26 cellular contexts compared by ENCODE assay signal in the genomic region with DNA sequence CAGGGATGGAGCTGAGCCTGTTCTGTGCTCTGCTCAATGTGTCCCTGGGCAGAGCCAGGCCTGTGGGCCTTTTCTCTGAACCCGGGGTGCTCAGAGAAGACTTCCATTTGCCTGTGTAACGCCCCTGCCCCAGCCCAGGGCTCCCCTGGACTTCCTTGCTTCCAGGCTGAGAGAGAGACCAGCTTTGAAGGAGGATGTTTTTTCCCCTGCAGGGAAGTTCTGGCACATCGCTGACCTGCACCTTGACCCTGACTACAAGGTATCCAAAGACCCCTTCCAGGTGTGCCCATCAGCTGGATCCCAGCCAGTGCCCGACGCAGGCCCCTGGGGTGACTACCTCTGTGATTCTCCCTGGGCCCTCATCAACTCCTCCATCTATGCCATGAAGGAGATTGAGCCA. TPM values are rescaled to one million over a fixed set of nuclear protein-coding genes. Genes with fewer than 3 reads are reported as not detected.
DNase-seq lines count a peak whose midpoint lies in the region; ATAC-seq, FAIRE-seq and TF ChIP-seq lines count a peak whose summit lies in the region.
"Had no signal": no experiment of that assay in that cellular context is flagged by ENCODE, and none has a peak within 500 bp of the region (broad histone marks: within the 10 kb centered on the region; RNA-seq: fewer than 3 reads in every experiment).

No MANE protein-coding gene starts in this region.

- H3K79me2 ChIP-seq in HepG2 (ENCODE audit: insufficient read depth, low read length), result no peaks in the 10 kb centered on the region
- H3K79me2 ChIP-seq in trophoblast cell (ENCODE audit: control insufficient read depth, insufficient read depth, low read length, poor library complexity), result no peaks in the 10 kb centered on the region

- H2BK12ac ChIP-seq in trophoblast cell (ENCODE audit: low read length), result no peak overlapping the region

- FAIRE-seq in HepG2 (lab: Jason Lieb, UNC), result no peak
- FAIRE-seq: A204.1, GM12878 had no signal

- in situ Hi-C loops in HepG2 (cut with HindIII; ENCODE audit: extremely low pct_ligation_motif_present, low pct_unique_long_range_greater_than_20kb), result no loop called here

- peaks cover under 1% of the 10 kb centered on the region for H3K79me1 ChIP-seq in trophoblast cell (ENCODE audit: low read length)

- 38% methylated on average over 2 of the region's 5 CpGs for WGBS in HepG2 (ENCODE audit: low lambda C conversion rate)
- WGBS in right lobe of liver (ENCODE audit: insufficient coverage, low coverage, low lambda C conversion rate, missing lambda C conversion rate), result no CpG with 5 or more reads among the region's 5 CpGs
- 78 to 100% (median 86%) methylated on average over 1 to 5 of the region's 5 CpGs for WGBS in heart left ventricle, 4 donors
- WGBS in trophoblast cell (ENCODE audit: extremely low coverage, insufficient coverage, insufficient read length), result no CpG with 5 or more reads among the region's 5 CpGs

- H3K4me3 ChIP-seq in HepG2 (replicated peaks in 1 of 3; ENCODE audit: insufficient read depth in 1 of 3, low read depth in 2 of 3, low read length in 3 of 3) (no peak overlapping the region), right lobe of liver (no peak overlapping the region), heart left ventricle (no peak overlapping the region), trophoblast cell (ENCODE audit: low read depth, low read length) (no peak overlapping the region)
- no peak overlapping the region for H3K4me3 ChIP-seq in naive thymus-derived CD4-positive, alpha-beta T cell (ENCODE audit: low read length)
- H3K4me3 ChIP-seq: BLaER1, GM12878, PC-9, SJSA1 had no signal

- H3K36me3 ChIP-seq in HepG2 (replicated peaks in 1 of 2; ENCODE audit: control insufficient read depth in 1 of 2, insufficient read depth in 2 of 2, low read length in 2 of 2) (no peaks in the 10 kb centered on the region), right lobe of liver (no peaks in the 10 kb centered on the region), heart left ventricle (no peaks in the 10 kb centered on the region), trophoblast cell (ENCODE audit: control insufficient read depth in 1 of 2, insufficient read depth in 2 of 2, low read length in 2 of 2) (peaks cover 0 to 2% of the 10 kb centered on the region in 2 experiments)
- no peaks in the 10 kb centered on the region for H3K36me3 ChIP-seq in naive thymus-derived CD4-positive, alpha-beta T cell (ENCODE audit: control insufficient read depth in 2 of 3, insufficient read depth in 3 of 3, low read length in 3 of 3)
- H3K36me3 ChIP-seq: BLaER1, SJSA1 had no signal

- no peak for TF ChIP-seq POLR2A in HepG2 (IDR thresholded peaks at IDR 0.05; ENCODE audit: insufficient read depth in 1 of 2, low read depth in 2 of 2, low read length in 2 of 2)
- no peak for TF ChIP-seq POLR2A in right lobe of liver (IDR thresholded peaks at IDR 0.05)
- no peak for TF ChIP-seq POLR2A in heart left ventricle (IDR thresholded peaks at IDR 0.05)

- H3K14ac ChIP-seq in trophoblast cell (ENCODE audit: low read length), result no peak overlapping the region

- no peak overlapping the region for H3K18ac ChIP-seq in trophoblast cell (ENCODE audit: low read length)

- H4K20me1 ChIP-seq in HepG2 (ENCODE audit: insufficient read depth, low read length), result no peaks in the 10 kb centered on the region
- H4K20me1 ChIP-seq: BLaER1 had no signal

- H3K4me1 Mint-ChIP-seq in T-helper 17 cell, result peaks cover 25% of the 10 kb centered on the region
- H3K4me1 Mint-ChIP-seq in naive thymus-derived CD4-positive, alpha-beta T cell, result peaks cover 26 to 48% (median 41%) of the 10 kb centered on the region in 7 donors

- H3K27ac ChIP-seq in HepG2 (ENCODE audit: extremely low read length, insufficient read depth, low read length), result no peak overlapping the region
- H3K27ac ChIP-seq in right lobe of liver, result no peak overlapping the region
- H3K27ac ChIP-seq in naive thymus-derived CD4-positive, alpha-beta T cell (ENCODE audit: low read depth, low read length), result no peak overlapping the region
- no peak overlapping the region for H3K27ac ChIP-seq in heart left ventricle
- no peak overlapping the region for H3K27ac ChIP-seq in trophoblast cell (ENCODE audit: low read depth, low read length)
- H3K27ac ChIP-seq: BLaER1, PC-9, SJSA1 had no signal

- H3K4me2 ChIP-seq in HepG2 (ENCODE audit: low read depth, low read length) (no peak overlapping the region), trophoblast cell (ENCODE audit: low read length) (no peak overlapping the region)
- H3K4me2 ChIP-seq: BLaER1, PC-9 had no signal

- H2BK5ac ChIP-seq in trophoblast cell (ENCODE audit: low read depth, low read length, poor library complexity), result no peak overlapping the region

- peak overlapping the region; percentile 86 for H3K27ac Mint-ChIP-seq in T-helper 17 cell
- peak overlapping the region in 7 of 9 donors; percentile 44 to 97 (median 60) for H3K27ac Mint-ChIP-seq in naive thymus-derived CD4-positive, alpha-beta T cell

- H3K36me3 Mint-ChIP-seq in T-helper 17 cell (ENCODE audit: low read depth), result no peaks in the 10 kb centered on the region
- H3K36me3 Mint-ChIP-seq in naive thymus-derived CD4-positive, alpha-beta T cell, result no peaks in the 10 kb centered on the region
- H3K36me3 Mint-ChIP-seq: CD8-positive, alpha-beta memory T cell had no signal

- no peak overlapping the region for H3K4ac ChIP-seq in trophoblast cell (ENCODE audit: low read depth, low read length)

- DNase-seq in HepG2 (ENCODE audit: low spot score), result no peak
- no peak for DNase-seq in right lobe of liver
- DNase-seq in T-helper 17 cell, result no peak
- no peak for DNase-seq in naive thymus-derived CD4-positive, alpha-beta T cell
- no peak for DNase-seq in heart left ventricle
- no peak for DNase-seq in trophoblast cell
- DNase-seq in GM19240 (ENCODE audit: insufficient read length, low spot score), result no peak
- DNase-seq: CD8-positive, alpha-beta memory T cell; DMS 273 treated with DMSO at 0.1 percent for 48 hours; DMS79; EL; GDM1; NCI-H1048; NCI-H1417; NCI-H1694; NCI-H2029 treated with DMSO at 0.1 percent for 48 hours; NCI-H526 treated with DMSO at 0.1 percent for 48 hours; PC-9 had no signal

- no peaks in the 10 kb centered on the region for H3K9me3 Mint-ChIP-seq in naive thymus-derived CD4-positive, alpha-beta T cell
- H3K9me3 Mint-ChIP-seq: CD8-positive, alpha-beta memory T cell had no signal

- TF ChIP-seq RAD21 in HepG2 (CRISPR knock-in tag; IDR thresholded peaks at IDR 0.05), result no peak

- no peaks in the 10 kb centered on the region for H3K27me3 Mint-ChIP-seq in T-helper 17 cell
- H3K27me3 Mint-ChIP-seq in naive thymus-derived CD4-positive, alpha-beta T cell, result peaks cover 0 to 1% (median 0%) of the 10 kb centered on the region in 5 donors
- H3K27me3 Mint-ChIP-seq: CD8-positive, alpha-beta memory T cell had no signal

- H3K9ac ChIP-seq in HepG2 (ENCODE audit: insufficient read depth, low read depth, low read length) (no peak overlapping the region), trophoblast cell (ENCODE audit: low read length) (no peak overlapping the region)
- H3K9ac ChIP-seq: BLaER1 had no signal

- POLR2A ChIA-PET in HepG2 (lab: Yijun Ruan, JAX), result interaction anchor here (1.6 kb wide), 1 partner anchor 9 kb away, joined by 4 read pairs; no protein-coding TSS in a partner anchor
- POLR2A ChIA-PET in naive thymus-derived CD4-positive, alpha-beta T cell (lab: Charles Lee), result interaction anchor here (0.5 to 4.4 kb wide), 6 partner anchors 12 to 144 kb away, joined by 3 to 32 read pairs (median 4); a partner anchor contains a TSS

- H2AFZ ChIP-seq in HepG2 (ENCODE audit: low read length) (no peak overlapping the region), trophoblast cell (ENCODE audit: insufficient read depth, low read length, poor library complexity) (no peak overlapping the region)
- H2AFZ ChIP-seq: PC-9 had no signal

- H3K27me3 ChIP-seq in HepG2 (ENCODE audit: control insufficient read depth in 1 of 2, insufficient read depth in 2 of 2, low read length in 2 of 2), result no peaks in the 10 kb centered on the region
- H3K27me3 ChIP-seq in right lobe of liver, result no peaks in the 10 kb centered on the region
- no peaks in the 10 kb centered on the region for H3K27me3 ChIP-seq in naive thymus-derived CD4-positive, alpha-beta T cell (ENCODE audit: control insufficient read depth in 2 of 2, insufficient read depth in 2 of 2, low read length in 2 of 2)
- no peaks in the 10 kb centered on the region for H3K27me3 ChIP-seq in heart left ventricle
- no peaks in the 10 kb centered on the region for H3K27me3 ChIP-seq in trophoblast cell (ENCODE audit: insufficient read depth, low read length)
- H3K27me3 ChIP-seq: BLaER1, SJSA1 had no signal

- peaks cover 59% of the 10 kb centered on the region for H3K4me1 ChIP-seq in HepG2 (ENCODE audit: insufficient read depth, low read length)
- H3K4me1 ChIP-seq in right lobe of liver, result peaks cover 0 to 5% (median 0%) of the 10 kb centered on the region in 4 donors
- H3K4me1 ChIP-seq in naive thymus-derived CD4-positive, alpha-beta T cell (ENCODE audit: control insufficient read depth in 2 of 2, insufficient read depth in 2 of 2, low read length in 2 of 2), result peaks cover 9 to 27% of the 10 kb centered on the region in 2 donors
- H3K4me1 ChIP-seq in heart left ventricle, result peaks cover 0 to 18% (median 0%) of the 10 kb centered on the region in 12 donors
- peaks cover 3 to 5% of the 10 kb centered on the region in 2 experiments for H3K4me1 ChIP-seq in trophoblast cell (ENCODE audit: control insufficient read depth in 1 of 2, insufficient read depth in 2 of 2, low read length in 2 of 2)
- H3K4me1 ChIP-seq: SJSA1 had no signal

- no peak overlapping the region for H4K8ac ChIP-seq in trophoblast cell (ENCODE audit: low read depth, low read length)

- intact Hi-C loops in HepG2 (cut with micrococcal nuclease; ENCODE audit: unreplicated experiment) (no loop called here), right lobe of liver (cut with DNase I) (no loop called here), heart left ventricle (cut with DNase I) (no loop called here)
- intact Hi-C loops in naive thymus-derived CD4-positive, alpha-beta T cell (cut with micrococcal nuclease), result no loop called here

- H2AK5ac ChIP-seq in trophoblast cell (ENCODE audit: low read length), result no peak overlapping the region

- BruUV-seq in HepG2 (replicated peaks; lab: Mats Ljungman, UMichigan), result no TSS peak

- H3K23ac ChIP-seq in trophoblast cell (ENCODE audit: low read length), result no peak overlapping the region

- H2BK120ac ChIP-seq in trophoblast cell (ENCODE audit: insufficient read depth, low read length, poor library complexity), result no peak overlapping the region

- CTCF ChIA-PET in HepG2 (lab: Yijun Ruan, JAX; ENCODE audit: low intra/inter-chr PET ratio, low total read pairs), result no interaction called here
- CTCF ChIA-PET in naive thymus-derived CD4-positive, alpha-beta T cell (lab: Charles Lee), result interaction anchor here (1.2 to 8.1 kb wide), 3 partner anchors 14 to 87 kb away, joined by 4 to 110 read pairs (median 10); no protein-coding TSS in a partner anchor

- H3K9me3 ChIP-seq in HepG2 (ENCODE audit: low read length), result no peaks in the 10 kb centered on the region
- no peaks in the 10 kb centered on the region for H3K9me3 ChIP-seq in right lobe of liver
- no peaks in the 10 kb centered on the region for H3K9me3 ChIP-seq in T-helper 17 cell (ENCODE audit: control insufficient read depth, low read length, poor library complexity, severe bottlenecking)
- H3K9me3 ChIP-seq in naive thymus-derived CD4-positive, alpha-beta T cell (ENCODE audit: control insufficient read depth in 2 of 3, low read length in 3 of 3), result no peaks in the 10 kb centered on the region
- no peaks in the 10 kb centered on the region for H3K9me3 ChIP-seq in heart left ventricle
- H3K9me3 ChIP-seq in trophoblast cell (ENCODE audit: insufficient read depth, low read depth, low read length), result peaks cover 2% of the 10 kb centered on the region
- H3K9me3 ChIP-seq: BLaER1, SJSA1 had no signal

- no peak for TF ChIP-seq EP300 in HepG2 (IDR thresholded peaks at IDR 0.05; ENCODE audit: low read depth in 2 of 2, low read length in 2 of 2)
- no peak for TF ChIP-seq EP300 in HepG2 (CRISPR knock-in tag; IDR thresholded peaks at IDR 0.05; ENCODE audit: borderline replicate concordance)

- no peak overlapping the region for H4K12ac ChIP-seq in trophoblast cell (ENCODE audit: low read depth, low read length)

- ATAC-seq in HepG2, result peak; percentile 14; the same call in 1 of the 3 replicates
- no peak for ATAC-seq in right lobe of liver
- no peak for ATAC-seq in T-helper 17 cell
- no peak for ATAC-seq in naive thymus-derived CD4-positive, alpha-beta T cell
- no peak for ATAC-seq in heart left ventricle
- ATAC-seq: GM12878, HCT116, Right ventricle myocardium inferior had no signal

- H3K4me3 Mint-ChIP-seq in T-helper 17 cell, result peak overlapping the region; percentile 28
- no peak overlapping the region for H3K4me3 Mint-ChIP-seq in naive thymus-derived CD4-positive, alpha-beta T cell
- H3K4me3 Mint-ChIP-seq: CD8-positive, alpha-beta memory T cell had no signal

- TF ChIP-seq CTCF in HepG2 (CRISPR knock-in tag; IDR thresholded peaks at IDR 0.05) (no peak), right lobe of liver (IDR thresholded peaks at IDR 0.05) (no peak), heart left ventricle (IDR thresholded peaks at IDR 0.05) (no peak)

- no peak overlapping the region for H4K91ac ChIP-seq in trophoblast cell (ENCODE audit: low read depth, low read length)

RNA-seq across cellular contexts. Expression of a gene that starts 10.2 kb away (rescaled TPM):
- total RNA-seq in HepG2 (2016; rRNA removed; fragmentation: Illumina TruSeq; extraction: Trizol) (0.13 and 0.29 TPM in 2 replicates), right lobe of liver (1 to 10 TPM in 1 of 6 experiments, under 1 TPM in 3, not detected in 2; 0.14 to 1.1 (median 0.49) TPM), T-helper 17 cell (not detected), heart left ventricle (1 to 10 TPM in 1 of 9 donors, not detected in 8; 2.2 TPM)
- total RNA-seq in HepG2 (2016; cell fraction: cytosol; rRNA removed; fragmentation: Illumina TruSeq; extraction: Trizol; ENCODE audit: low read depth), result 0.18 TPM in 1 of 2 replicates, not detected in the other
- 0.16 and 0.24 TPM in 2 replicates for total RNA-seq in HepG2 (2016; cell fraction: insoluble cytoplasmic fraction; rRNA removed; fragmentation: Illumina TruSeq; extraction: Trizol)
- 0.10 and 0.19 TPM in 2 replicates for total RNA-seq in HepG2 (2016; cell fraction: membrane; rRNA removed; fragmentation: Illumina TruSeq; extraction: Trizol)
- 0.25 and 0.40 TPM in 2 replicates for total RNA-seq in HepG2 (2016; cell fraction: nucleus; rRNA removed; fragmentation: Illumina TruSeq; extraction: Trizol)
- polyA plus RNA-seq in HepG2 (2011; rRNA removed) (0.95 and 1.3 TPM in 2 replicates), heart left ventricle (under 1 TPM in 1 of 2 donors, not detected in 1; 0.08 TPM)
- polyA plus RNA-seq in HepG2 (2011; cell fraction: cytosol; rRNA removed), result 1.0 and 2.1 TPM in 2 replicates
- 0.39 and 0.57 TPM in 2 replicates for polyA plus RNA-seq in HepG2 (2011; cell fraction: nucleus; rRNA removed)
- 0.36 and 0.51 TPM in 2 replicates for polyA plus RNA-seq in HepG2 (2012)
- polyA plus RNA-seq in HepG2 (2016; cell fraction: cytosol; fragmentation: Illumina TruSeq; extraction: Trizol; ENCODE audit: low read depth), result not detected in 2 replicates
- 0.28 TPM in 1 of 2 replicates, not detected in the other for polyA plus RNA-seq in HepG2 (2016; cell fraction: insoluble cytoplasmic fraction; fragmentation: Illumina TruSeq; extraction: Trizol; ENCODE audit: low read depth)
- not detected in 2 replicates for polyA plus RNA-seq in HepG2 (2016; cell fraction: membrane; fragmentation: Illumina TruSeq; extraction: Trizol; ENCODE audit: low read depth)
- 1.4 TPM in 1 of 2 replicates, not detected in the other for polyA plus RNA-seq in HepG2 (2016; cell fraction: nucleus; fragmentation: Illumina TruSeq; extraction: Trizol; ENCODE audit: insufficient read depth, low read depth)
- polyA minus RNA-seq in HepG2 (2011; rRNA and poly(A)+ RNA removed; ENCODE audit: low replicate concordance), result 0.84 and 9.7 TPM in 2 replicates
- not detected in 2 replicates for polyA minus RNA-seq in HepG2 (2011; cell fraction: cytosol; rRNA and poly(A)+ RNA removed)
- polyA minus RNA-seq in HepG2 (2011; cell fraction: nucleus; rRNA and poly(A)+ RNA removed), result not detected in 2 replicates
- under 1 TPM in 3 of 5 experiments, not detected in 2; 0.19 to 0.47 (median 0.41) TPM for total RNA-seq in naive thymus-derived CD4-positive, alpha-beta T cell
- polyA plus RNA-seq in naive thymus-derived CD4-positive, alpha-beta T cell, result not detected
- 39.9 and 46.1 TPM in 2 replicates for polyA plus RNA-seq in trophoblast cell (2013)
- total RNA-seq: Right ventricle myocardium inferior, RPMI7951 had no signal
- polyA plus RNA-seq: CD8-positive, alpha-beta memory T cell had no signal

RNA-seq across cellular contexts. Expression of a gene that starts 14.8 kb away (rescaled TPM):
- 2.9 and 5.4 TPM in 2 replicates for total RNA-seq in HepG2 (2016; rRNA removed; fragmentation: Illumina TruSeq; extraction: Trizol)
- total RNA-seq in HepG2 (2016; cell fraction: cytosol; rRNA removed; fragmentation: Illumina TruSeq; extraction: Trizol; ENCODE audit: low read depth), result 2.0 TPM in 2 replicates
- 3.2 and 4.4 TPM in 2 replicates for total RNA-seq in HepG2 (2016; cell fraction: insoluble cytoplasmic fraction; rRNA removed; fragmentation: Illumina TruSeq; extraction: Trizol)
- total RNA-seq in HepG2 (2016; cell fraction: membrane; rRNA removed; fragmentation: Illumina TruSeq; extraction: Trizol), result 5.1 and 5.9 TPM in 2 replicates
- total RNA-seq in HepG2 (2016; cell fraction: nucleus; rRNA removed; fragmentation: Illumina TruSeq; extraction: Trizol), result 2.9 and 3.8 TPM in 2 replicates
- polyA plus RNA-seq in HepG2 (2011; rRNA removed), result 5.7 and 6.3 TPM in 2 replicates
- polyA plus RNA-seq in HepG2 (2011; cell fraction: cytosol; rRNA removed), result 5.4 and 7.0 TPM in 2 replicates
- polyA plus RNA-seq in HepG2 (2011; cell fraction: nucleus; rRNA removed), result 3.3 and 4.2 TPM in 2 replicates
- 2.7 and 3.0 TPM in 2 replicates for polyA plus RNA-seq in HepG2 (2012)
- polyA plus RNA-seq in HepG2 (2016; cell fraction: cytosol; fragmentation: Illumina TruSeq; extraction: Trizol; ENCODE audit: low read depth), result 2.5 and 2.9 TPM in 2 replicates
- polyA plus RNA-seq in HepG2 (2016; cell fraction: insoluble cytoplasmic fraction; fragmentation: Illumina TruSeq; extraction: Trizol; ENCODE audit: low read depth), result 3.3 and 4.6 TPM in 2 replicates
- 4.7 and 6.0 TPM in 2 replicates for polyA plus RNA-seq in HepG2 (2016; cell fraction: membrane; fragmentation: Illumina TruSeq; extraction: Trizol; ENCODE audit: low read depth)
- polyA plus RNA-seq in HepG2 (2016; cell fraction: nucleus; fragmentation: Illumina TruSeq; extraction: Trizol; ENCODE audit: insufficient read depth, low read depth), result 5.7 and 6.4 TPM in 2 replicates
- 1.3 and 9.2 TPM in 2 replicates for polyA minus RNA-seq in HepG2 (2011; rRNA and poly(A)+ RNA removed; ENCODE audit: low replicate concordance)
- polyA minus RNA-seq in HepG2 (2011; cell fraction: cytosol; rRNA and poly(A)+ RNA removed), result 3.8 and 4.0 TPM in 2 replicates
- polyA minus RNA-seq in HepG2 (2011; cell fraction: nucleus; rRNA and poly(A)+ RNA removed), result 1.4 and 2.2 TPM in 2 replicates
- 1 to 10 TPM; 5.5 to 8.7 (median 7.1) TPM for total RNA-seq in right lobe of liver
- total RNA-seq in T-helper 17 cell, result 1 to 10 TPM; 4.6 to 7.3 TPM
- 10 to 100 TPM in 3 of 5 experiments, 1 to 10 TPM in 2; 8.4 to 15.8 (median 10.7) TPM for total RNA-seq in naive thymus-derived CD4-positive, alpha-beta T cell
- polyA plus RNA-seq in naive thymus-derived CD4-positive, alpha-beta T cell, result 10 to 100 TPM; 10.4 to 22.1 TPM
- total RNA-seq in heart left ventricle, result 1 to 10 TPM; 3.3 to 8.1 (median 4.5) TPM
- 1 to 10 TPM; 3.4 to 6.3 TPM for polyA plus RNA-seq in heart left ventricle
- 9.3 and 10.2 TPM in 2 replicates for polyA plus RNA-seq in trophoblast cell (2013)
- total RNA-seq: H4 had no signal

RNA-seq across cellular contexts. Expression of a gene that starts 30.6 kb away (rescaled TPM):
- total RNA-seq in HepG2 (2016; rRNA removed; fragmentation: Illumina TruSeq; extraction: Trizol), result 43.4 and 60.0 TPM in 2 replicates
- 10.3 and 13.5 TPM in 2 replicates for total RNA-seq in HepG2 (2016; cell fraction: cytosol; rRNA removed; fragmentation: Illumina TruSeq; extraction: Trizol; ENCODE audit: low read depth)
- 41.1 and 61.2 TPM in 2 replicates for total RNA-seq in HepG2 (2016; cell fraction: insoluble cytoplasmic fraction; rRNA removed; fragmentation: Illumina TruSeq; extraction: Trizol)
- 19.9 and 22.1 TPM in 2 replicates for total RNA-seq in HepG2 (2016; cell fraction: membrane; rRNA removed; fragmentation: Illumina TruSeq; extraction: Trizol)
- 14.7 and 16.3 TPM in 2 replicates for total RNA-seq in HepG2 (2016; cell fraction: nucleus; rRNA removed; fragmentation: Illumina TruSeq; extraction: Trizol)
- 19.0 and 21.4 TPM in 2 replicates for polyA plus RNA-seq in HepG2 (2011; rRNA removed)
- 13.6 and 14.6 TPM in 2 replicates for polyA plus RNA-seq in HepG2 (2011; cell fraction: cytosol; rRNA removed)
- 5.7 and 8.3 TPM in 2 replicates for polyA plus RNA-seq in HepG2 (2011; cell fraction: nucleus; rRNA removed)
- polyA plus RNA-seq in HepG2 (2012), result 13.4 and 17.0 TPM in 2 replicates
- 9.1 and 10.3 TPM in 2 replicates for polyA plus RNA-seq in HepG2 (2016; cell fraction: cytosol; fragmentation: Illumina TruSeq; extraction: Trizol; ENCODE audit: low read depth)
- polyA plus RNA-seq in HepG2 (2016; cell fraction: insoluble cytoplasmic fraction; fragmentation: Illumina TruSeq; extraction: Trizol; ENCODE audit: low read depth), result 54.6 and 55.8 TPM in 2 replicates
- polyA plus RNA-seq in HepG2 (2016; cell fraction: membrane; fragmentation: Illumina TruSeq; extraction: Trizol; ENCODE audit: low read depth), result 13.0 and 14.5 TPM in 2 replicates
- polyA plus RNA-seq in HepG2 (2016; cell fraction: nucleus; fragmentation: Illumina TruSeq; extraction: Trizol; ENCODE audit: insufficient read depth, low read depth), result 20.7 and 24.5 TPM in 2 replicates
- polyA minus RNA-seq in HepG2 (2011; rRNA and poly(A)+ RNA removed; ENCODE audit: low replicate concordance), result 10.2 and 36.1 TPM in 2 replicates
- polyA minus RNA-seq in HepG2 (2011; cell fraction: cytosol; rRNA and poly(A)+ RNA removed), result 7.2 and 9.5 TPM in 2 replicates
- polyA minus RNA-seq in HepG2 (2011; cell fraction: nucleus; rRNA and poly(A)+ RNA removed), result 2.7 and 4.2 TPM in 2 replicates
- total RNA-seq in right lobe of liver, result 10 to 100 TPM in 5 of 6 experiments, 1 to 10 TPM in 1; 10.0 to 17.6 (median 11.8) TPM
- total RNA-seq in T-helper 17 cell, result 10 to 100 TPM; 21.3 to 33.3 TPM
- total RNA-seq in naive thymus-derived CD4-positive, alpha-beta T cell, result 10 to 100 TPM; 20.6 to 72.4 (median 58.6) TPM
- 100 to 1,000 TPM; 224 to 235 TPM for polyA plus RNA-seq in naive thymus-derived CD4-positive, alpha-beta T cell
- total RNA-seq in heart left ventricle, result 10 to 100 TPM; 14.6 to 57.4 (median 27.1) TPM
- 10 to 100 TPM; 21.6 to 39.8 TPM for polyA plus RNA-seq in heart left ventricle
- 20.4 and 22.4 TPM in 2 replicates for polyA plus RNA-seq in trophoblast cell (2013)
